8 cellular contexts compared by ENCODE assay signal in genomic region chr3:197028711-197029510, GRCh38. TPM values are rescaled to one million over a fixed set of nuclear protein-coding genes. Genes with fewer than 3 reads are reported as not detected.
DNase-seq lines count a peak whose midpoint lies in the region; ATAC-seq and TF ChIP-seq lines count a peak whose summit lies in the region.

No MANE protein-coding gene starts in this region.

- H3K36me3 ChIP-seq in BJ (ENCODE audit: control insufficient read depth, insufficient read depth, low read length): no peaks in the 10 kb centered on the region
- H3K36me3 ChIP-seq in stomach smooth muscle (ENCODE audit: control insufficient read depth in 2 of 2, insufficient read depth in 2 of 2, low read length in 2 of 2): no peaks in the 10 kb centered on the region

- no peaks in the 10 kb centered on the region for H3K9me3 ChIP-seq in stomach smooth muscle (ENCODE audit: control insufficient read depth in 2 of 2, low read length in 2 of 2)

- no peak overlapping the region for H3K27ac ChIP-seq in stomach smooth muscle (ENCODE audit: low read length)

- peak; percentile 34 for TF ChIP-seq POLR2A in GM18951 (IDR thresholded peaks at IDR 0.05; ENCODE audit: extremely low read depth, insufficient read depth, insufficient read length)

- peak overlapping the region; percentile 66 to 81 (median 73) for H3K4me3 Mint-ChIP-seq in immature natural killer cell

- peaks cover 15% of the 10 kb centered on the region for H3K4me1 ChIP-seq in stomach smooth muscle (ENCODE audit: control insufficient read depth, insufficient read depth, low read length)

- POLR2A ChIA-PET in BJ (lab: Charles Lee): no interaction called here

- H3K4me3 ChIP-seq in BJ (ENCODE audit: low read depth, low read length) (peak overlapping the region; percentile 49), stomach smooth muscle (ENCODE audit: low read length in 2 of 2) (peak overlapping the region; percentile 25 to 55)

- H3K27me3 ChIP-seq in BJ (ENCODE audit: control insufficient read depth, insufficient read depth, low read length) (no peaks in the 10 kb centered on the region), stomach smooth muscle (ENCODE audit: control insufficient read depth in 1 of 2, insufficient read depth in 2 of 2, low read length in 2 of 2) (peaks cover 22 to 27% of the 10 kb centered on the region in 2 donors)

- ATAC-seq in activated naive CD4-positive, alpha-beta T cell treated with anti-CD3 and anti-CD28 coated beads, Interleukin-2, amount 50 U/mL, for 72 hours: peak; percentile 7 to 19

- peaks cover 9 to 19% of the 10 kb centered on the region in 2 donors for H3K4me1 Mint-ChIP-seq in immature natural killer cell

- H3K9me3 Mint-ChIP-seq in activated naive CD4-positive, alpha-beta T cell treated with anti-CD3 and anti-CD28 coated beads, Interleukin-2, amount 50 U/mL, for 72 hours: no peaks in the 10 kb centered on the region
- H3K9me3 Mint-ChIP-seq in immature natural killer cell: peaks cover 0 to 2% (median 0%) of the 10 kb centered on the region in 6 donors

- CTCF ChIA-PET in BJ (lab: Yijun Ruan, JAX): interaction anchor here (0.7 to 3.4 kb wide), 16 partner anchors 9 to 158 kb away, joined by 3 to 14 read pairs (median 4); no protein-coding TSS in a partner anchor

- no peaks in the 10 kb centered on the region for H3K36me3 Mint-ChIP-seq in activated naive CD4-positive, alpha-beta T cell treated with anti-CD3 and anti-CD28 coated beads, Interleukin-2, amount 50 U/mL, for 72 hours
- H3K36me3 Mint-ChIP-seq in immature natural killer cell: no peaks in the 10 kb centered on the region

- H3K9ac ChIP-seq in stomach smooth muscle (ENCODE audit: low read length in 2 of 2): no peak overlapping the region

- H3K27me3 Mint-ChIP-seq in immature natural killer cell (ENCODE audit: low read depth in 3 of 3): peaks cover 0 to 9% (median 7%) of the 10 kb centered on the region in 3 donors

- no peak overlapping the region for H3K27ac Mint-ChIP-seq in activated naive CD4-positive, alpha-beta T cell treated with anti-CD3 and anti-CD28 coated beads, Interleukin-2, amount 50 U/mL, for 72 hours
- no peak overlapping the region for H3K27ac Mint-ChIP-seq in immature natural killer cell

- in situ Hi-C loops in GM18951 (cut with MboI; ENCODE audit: low sequenced_read_pairs, unreplicated experiment): no loop called here

- TF ChIP-seq CTCF in BJ (IDR thresholded peaks at IDR 0.05; ENCODE audit: insufficient read depth, low read depth, low read length): no peak

- DNase-seq in BJ (ENCODE audit: low read depth): no peak
- DNase-seq in HT1080 (ENCODE audit: low read depth): peak; percentile 40
- peak in 1 of 2 donors; percentile 58 for DNase-seq in activated naive CD4-positive, alpha-beta T cell treated with anti-CD3 and anti-CD28 coated beads, Interleukin-2, amount 50 U/mL, for 72 hours (ENCODE audit: low spot score in 2 of 2)
- peak in 2 of 3 donors; percentile 33 to 35 for DNase-seq in immature natural killer cell
- DNase-seq in GOT3 (lab: John Stamatoyannopoulos, UW): no peak
- no peak for DNase-seq in DMS114 treated with DMSO at 0.1 percent for 48 hours (lab: John Stamatoyannopoulos, UW; ENCODE audit: unreplicated experiment)

RNA-seq across cellular contexts. Expression of gene MELTF, which starts 0.7 kb away (rescaled TPM):
- polyA plus RNA-seq in BJ (2011; rRNA removed): 1.5 and 1.8 TPM in 2 replicates
- polyA minus RNA-seq in BJ (2011; rRNA and poly(A)+ RNA removed): 0.72 and 1.7 TPM in 2 replicates
- 86.3 and 97.0 TPM in 2 replicates for total RNA-seq in HT1080 (2014; rRNA removed; shearing (Covaris generic))
- 116 TPM in 2 replicates for polyA plus RNA-seq in HT1080 (2015; cell fraction: cytosol; rRNA removed)
- polyA plus RNA-seq in HT1080 (2015; cell fraction: nucleus; rRNA removed): 270 and 347 TPM in 2 replicates
- total RNA-seq in activated naive CD4-positive, alpha-beta T cell treated with anti-CD3 and anti-CD28 coated beads, Interleukin-2, amount 50 U/mL, for 72 hours: 10 to 100 TPM in 1 of 2 donors, 1 to 10 TPM in 1; 7.3 to 11.4 TPM
- polyA plus RNA-seq in immature natural killer cell: 1 to 10 TPM in 2 of 3 donors, not detected in 1; 1.1 to 1.3 TPM

Comparison
In these comparisons a context has a peak if more than half of its experiments do, and no peak if none do; other contexts are left out.
1. DNase-seq: peak in HT1080 (single experiment) and immature natural killer cell (2 of 3); none in BJ (single experiment), GOT3 (single experiment) and DMS114 treated with DMSO at 0.1 percent for 48 hours (single experiment).